Comparison of ENCODE assay signal across 1 cellular context in the genomic region with DNA sequence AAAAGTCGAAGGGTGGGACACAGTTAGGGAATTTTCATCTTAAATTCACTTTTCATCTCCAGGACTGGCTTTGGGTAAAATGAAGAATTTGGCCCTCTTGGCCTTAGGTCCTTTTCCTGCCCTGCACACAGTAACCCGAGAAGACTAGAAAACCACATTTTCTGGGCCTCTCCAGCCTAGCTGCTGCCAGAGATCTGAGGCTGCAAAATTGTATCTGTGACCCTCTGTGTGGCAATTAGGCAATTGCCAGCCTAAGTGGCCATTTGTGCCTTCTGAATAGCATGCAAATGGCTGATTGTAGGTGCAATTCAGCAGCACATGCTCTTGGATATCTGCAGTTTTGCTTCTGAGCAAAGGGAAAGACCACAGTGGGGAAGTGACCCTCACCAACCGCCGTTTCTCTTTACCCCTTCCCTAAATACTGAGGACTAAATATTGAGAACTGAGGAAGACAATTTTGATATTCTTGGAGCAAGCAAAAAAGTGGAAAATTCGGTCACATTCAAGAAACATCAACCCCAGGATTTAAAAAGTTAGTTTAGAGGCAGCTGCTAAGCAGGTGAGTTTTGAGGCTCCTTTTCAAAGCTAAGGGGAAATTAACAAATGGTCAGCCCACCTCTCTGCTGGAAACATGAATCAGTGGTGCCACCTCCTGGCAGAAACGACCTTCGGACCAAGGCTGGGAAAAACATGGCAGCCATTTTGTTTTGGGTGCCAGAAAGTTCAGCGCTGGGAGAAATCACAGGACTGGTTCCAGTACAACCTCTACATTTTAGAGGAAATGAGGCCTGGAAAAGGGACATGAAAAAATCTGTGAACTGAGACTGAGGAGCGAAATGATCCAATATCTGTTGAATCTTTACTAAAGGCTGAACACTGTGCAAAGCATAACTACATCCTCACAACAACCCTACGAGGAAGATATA.
A peak's percentile ranks its signal among the peaks of the same experiment; 100 is the strongest.
TF ChIP-seq lines count a peak whose summit lies in the region.

No MANE protein-coding gene starts in this region.

TF ChIP-seq in H1, 55 proteins besides CTCF, POLR2A, EP300 and RAD21 (continued from another document):
- no peak for TF ChIP-seq SIN3A (conservative IDR thresholded peaks at IDR 0.05 in 1 of 2, IDR thresholded peaks at IDR 0.05 in 1 of 2; ENCODE audit: low read depth in 1 of 2, low read length in 2 of 2)
- no peak for TF ChIP-seq KDM4A (IDR thresholded peaks at IDR 0.05; ENCODE audit: low read depth, low read length, severe bottlenecking)
- no peak for TF ChIP-seq GABPA (IDR thresholded peaks at IDR 0.05; ENCODE audit: borderline replicate concordance, insufficient read depth, low read length)
- TF ChIP-seq SAP30 (IDR thresholded peaks at IDR 0.05; ENCODE audit: insufficient read depth, insufficient replicate concordance, low read length): no peak
- TF ChIP-seq PHF8 (conservative IDR thresholded peaks at IDR 0.05; ENCODE audit: low read depth, low read length): no peak
- no peak for TF ChIP-seq EZH2 (IDR thresholded peaks at IDR 0.05; ENCODE audit: low read depth, low read length, severe bottlenecking)
- peak; percentile 55; the same call in 1 of the 2 replicates for TF ChIP-seq TEAD4 (IDR thresholded peaks at IDR 0.05; ENCODE audit: low read depth, low read length)
- no peak for TF ChIP-seq RNF2 (IDR thresholded peaks at IDR 0.05; ENCODE audit: borderline replicate concordance, low read depth, low read length, missing control alignments, poor library complexity, severe bottlenecking)
- TF ChIP-seq, protein P1, sequence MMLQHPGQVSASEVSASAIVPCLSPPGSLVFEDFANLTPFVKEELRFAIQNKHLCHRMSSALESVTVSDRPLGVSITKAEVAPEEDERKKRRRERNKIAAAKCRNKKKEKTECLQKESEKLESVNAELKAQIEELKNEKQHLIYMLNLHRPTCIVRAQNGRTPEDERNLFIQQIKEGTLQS (IDR thresholded peaks at IDR 0.05; ENCODE audit: insufficient read depth, low read depth, low read length): no peak
- TF ChIP-seq SRF (IDR thresholded peaks at IDR 0.05; ENCODE audit: low read depth, low read length): no peak
- TF ChIP-seq, protein P2, sequence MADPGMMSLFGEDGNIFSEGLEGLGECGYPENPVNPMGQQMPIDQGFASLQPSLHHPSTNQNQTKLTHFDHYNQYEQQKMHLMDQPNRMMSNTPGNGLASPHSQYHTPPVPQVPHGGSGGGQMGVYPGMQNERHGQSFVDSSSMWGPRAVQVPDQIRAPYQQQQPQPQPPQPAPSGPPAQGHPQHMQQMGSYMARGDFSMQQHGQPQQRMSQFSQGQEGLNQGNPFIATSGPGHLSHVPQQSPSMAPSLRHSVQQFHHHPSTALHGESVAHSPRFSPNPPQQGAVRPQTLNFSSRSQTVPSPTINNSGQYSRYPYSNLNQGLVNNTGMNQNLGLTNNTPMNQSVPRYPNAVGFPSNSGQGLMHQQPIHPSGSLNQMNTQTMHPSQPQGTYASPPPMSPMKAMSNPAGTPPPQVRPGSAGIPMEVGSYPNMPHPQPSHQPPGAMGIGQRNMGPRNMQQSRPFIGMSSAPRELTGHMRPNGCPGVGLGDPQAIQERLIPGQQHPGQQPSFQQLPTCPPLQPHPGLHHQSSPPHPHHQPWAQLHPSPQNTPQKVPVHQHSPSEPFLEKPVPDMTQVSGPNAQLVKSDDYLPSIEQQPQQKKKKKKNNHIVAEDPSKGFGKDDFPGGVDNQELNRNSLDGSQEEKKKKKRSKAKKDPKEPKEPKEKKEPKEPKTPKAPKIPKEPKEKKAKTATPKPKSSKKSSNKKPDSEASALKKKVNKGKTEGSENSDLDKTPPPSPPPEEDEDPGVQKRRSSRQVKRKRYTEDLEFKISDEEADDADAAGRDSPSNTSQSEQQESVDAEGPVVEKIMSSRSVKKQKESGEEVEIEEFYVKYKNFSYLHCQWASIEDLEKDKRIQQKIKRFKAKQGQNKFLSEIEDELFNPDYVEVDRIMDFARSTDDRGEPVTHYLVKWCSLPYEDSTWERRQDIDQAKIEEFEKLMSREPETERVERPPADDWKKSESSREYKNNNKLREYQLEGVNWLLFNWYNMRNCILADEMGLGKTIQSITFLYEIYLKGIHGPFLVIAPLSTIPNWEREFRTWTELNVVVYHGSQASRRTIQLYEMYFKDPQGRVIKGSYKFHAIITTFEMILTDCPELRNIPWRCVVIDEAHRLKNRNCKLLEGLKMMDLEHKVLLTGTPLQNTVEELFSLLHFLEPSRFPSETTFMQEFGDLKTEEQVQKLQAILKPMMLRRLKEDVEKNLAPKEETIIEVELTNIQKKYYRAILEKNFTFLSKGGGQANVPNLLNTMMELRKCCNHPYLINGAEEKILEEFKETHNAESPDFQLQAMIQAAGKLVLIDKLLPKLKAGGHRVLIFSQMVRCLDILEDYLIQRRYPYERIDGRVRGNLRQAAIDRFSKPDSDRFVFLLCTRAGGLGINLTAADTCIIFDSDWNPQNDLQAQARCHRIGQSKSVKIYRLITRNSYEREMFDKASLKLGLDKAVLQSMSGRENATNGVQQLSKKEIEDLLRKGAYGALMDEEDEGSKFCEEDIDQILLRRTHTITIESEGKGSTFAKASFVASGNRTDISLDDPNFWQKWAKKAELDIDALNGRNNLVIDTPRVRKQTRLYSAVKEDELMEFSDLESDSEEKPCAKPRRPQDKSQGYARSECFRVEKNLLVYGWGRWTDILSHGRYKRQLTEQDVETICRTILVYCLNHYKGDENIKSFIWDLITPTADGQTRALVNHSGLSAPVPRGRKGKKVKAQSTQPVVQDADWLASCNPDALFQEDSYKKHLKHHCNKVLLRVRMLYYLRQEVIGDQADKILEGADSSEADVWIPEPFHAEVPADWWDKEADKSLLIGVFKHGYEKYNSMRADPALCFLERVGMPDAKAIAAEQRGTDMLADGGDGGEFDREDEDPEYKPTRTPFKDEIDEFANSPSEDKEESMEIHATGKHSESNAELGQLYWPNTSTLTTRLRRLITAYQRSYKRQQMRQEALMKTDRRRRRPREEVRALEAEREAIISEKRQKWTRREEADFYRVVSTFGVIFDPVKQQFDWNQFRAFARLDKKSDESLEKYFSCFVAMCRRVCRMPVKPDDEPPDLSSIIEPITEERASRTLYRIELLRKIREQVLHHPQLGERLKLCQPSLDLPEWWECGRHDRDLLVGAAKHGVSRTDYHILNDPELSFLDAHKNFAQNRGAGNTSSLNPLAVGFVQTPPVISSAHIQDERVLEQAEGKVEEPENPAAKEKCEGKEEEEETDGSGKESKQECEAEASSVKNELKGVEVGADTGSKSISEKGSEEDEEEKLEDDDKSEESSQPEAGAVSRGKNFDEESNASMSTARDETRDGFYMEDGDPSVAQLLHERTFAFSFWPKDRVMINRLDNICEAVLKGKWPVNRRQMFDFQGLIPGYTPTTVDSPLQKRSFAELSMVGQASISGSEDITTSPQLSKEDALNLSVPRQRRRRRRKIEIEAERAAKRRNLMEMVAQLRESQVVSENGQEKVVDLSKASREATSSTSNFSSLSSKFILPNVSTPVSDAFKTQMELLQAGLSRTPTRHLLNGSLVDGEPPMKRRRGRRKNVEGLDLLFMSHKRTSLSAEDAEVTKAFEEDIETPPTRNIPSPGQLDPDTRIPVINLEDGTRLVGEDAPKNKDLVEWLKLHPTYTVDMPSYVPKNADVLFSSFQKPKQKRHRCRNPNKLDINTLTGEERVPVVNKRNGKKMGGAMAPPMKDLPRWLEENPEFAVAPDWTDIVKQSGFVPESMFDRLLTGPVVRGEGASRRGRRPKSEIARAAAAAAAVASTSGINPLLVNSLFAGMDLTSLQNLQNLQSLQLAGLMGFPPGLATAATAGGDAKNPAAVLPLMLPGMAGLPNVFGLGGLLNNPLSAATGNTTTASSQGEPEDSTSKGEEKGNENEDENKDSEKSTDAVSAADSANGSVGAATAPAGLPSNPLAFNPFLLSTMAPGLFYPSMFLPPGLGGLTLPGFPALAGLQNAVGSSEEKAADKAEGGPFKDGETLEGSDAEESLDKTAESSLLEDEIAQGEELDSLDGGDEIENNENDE (IDR thresholded peaks at IDR 0.05; ENCODE audit: insufficient replicate concordance, low read length): peak; percentile 49
- TF ChIP-seq TBP (IDR thresholded peaks at IDR 0.05; ENCODE audit: low read depth, low read length): no peak
- TF ChIP-seq SP4 (IDR thresholded peaks at IDR 0.05; ENCODE audit: low read length): no peak
- TF ChIP-seq POLR2AphosphoS5 (IDR thresholded peaks at IDR 0.05; ENCODE audit: low read depth, low read length): no peak
- no peak for TF ChIP-seq RBBP5 (IDR thresholded peaks at IDR 0.05; ENCODE audit: borderline replicate concordance, low read depth, low read length)
- no peak for TF ChIP-seq CBX5 (IDR thresholded peaks at IDR 0.05; ENCODE audit: low read depth, low read length)
- peak; percentile 98 for TF ChIP-seq YY1 (IDR thresholded peaks at IDR 0.05; ENCODE audit: low read depth, low read length)
